In genomic region chr12:99709116-99709515, GRCh38 we compare ENCODE assay signal across 35 cellular contexts.
"Had no signal": no experiment of that assay in that cellular context is flagged by ENCODE, and none has a peak within 500 bp of the region (broad histone marks: within the 10 kb centered on the region; RNA-seq: fewer than 3 reads in every experiment).

No MANE protein-coding gene starts in this region.

- H3K36me3 ChIP-seq: MG63 had no signal

- DNase-seq: Karpas-422, Kasumi-1, KG1, MG63, MM.1S, MV-4-11, NCI-H1048, NCI-H1092, NCI-H1092 treated with DMSO at 0.1 percent for 48 hours, NCI-H1105, NCI-H1105 treated with DMSO at 0.1 percent for 48 hours, NCI-H1417, NCI-H1417 treated with DMSO at 0.1 percent for 48 hours, NCI-H1436, NCI-H1436 treated with DMSO at 0.1 percent for 48 hours, NCI-H146, NCI-H1694, NCI-H1694 treated with DMSO at 0.1 percent for 48 hours, NCI-H187, NCI-H187 treated with DMSO at 0.1 percent for 48 hours, NCI-H1930, NCI-H2029, NCI-H2029 treated with DMSO at 0.1 percent for 48 hours, NCI-H2081, NCI-H2081 treated with DMSO at 0.1 percent for 48 hours, NCI-H2107, NCI-H2171, NCI-H2171 treated with DMSO at 0.1 percent for 48 hours, NCI-H2227 treated with DMSO at 0.1 percent for 48 hours, NCI-H226, NCI-H345, NCI-H446, NCI-H446 treated with DMSO at 0.1 percent for 48 hours, NCI-H510A had no signal

- H3K9me3 ChIP-seq: MG63 had no signal

- H3K4me3 ChIP-seq: MG63 had no signal

- H3K27ac ChIP-seq: KMS-11 had no signal

- H3K27me3 ChIP-seq: MG63 had no signal
